In the genomic region with DNA sequence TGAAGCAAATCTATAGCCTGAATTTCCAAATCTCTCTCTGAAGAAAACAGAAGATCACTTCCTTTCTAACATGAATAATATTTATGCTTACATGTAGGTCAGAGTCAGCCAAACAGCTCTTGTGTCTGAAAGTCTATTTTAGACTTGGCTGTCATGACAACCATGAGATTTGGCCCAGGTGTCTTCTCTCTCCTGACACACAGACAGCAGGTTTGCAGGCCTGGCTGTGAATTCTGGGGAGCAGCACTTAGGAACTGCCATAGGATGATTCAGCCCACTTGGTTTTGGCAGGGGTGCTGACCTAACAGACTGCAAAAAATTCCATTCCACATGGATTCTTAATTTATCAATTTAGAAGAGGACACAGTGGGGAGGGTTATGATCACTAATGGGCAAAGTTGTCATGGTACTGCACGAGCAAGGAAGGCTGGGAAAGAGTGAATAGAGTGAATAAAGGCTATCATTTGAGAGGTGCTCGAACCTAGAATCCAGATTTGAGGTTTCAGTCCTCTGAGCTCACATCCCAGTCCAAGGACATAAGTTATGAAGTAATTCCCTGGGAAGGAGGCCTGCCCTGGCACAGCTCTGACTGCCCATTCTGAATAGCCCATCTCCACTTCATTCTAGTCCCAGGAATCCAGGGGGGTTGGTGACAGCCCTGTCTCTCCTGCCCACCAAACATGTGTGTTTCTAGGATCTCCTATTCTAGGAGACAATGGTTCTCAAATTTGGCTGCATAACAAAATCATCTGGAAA, we compare ENCODE assay signal across 10 cellular contexts.
DNase-seq lines count a peak whose midpoint lies in the region; ATAC-seq and TF ChIP-seq lines count a peak whose summit lies in the region.
"Had no signal": no experiment of that assay in that cellular context is flagged by ENCODE, and none has a peak within 500 bp of the region (broad histone marks: within the 10 kb centered on the region; RNA-seq: fewer than 3 reads in every experiment).

No MANE protein-coding gene starts in this region.

- peaks cover 25% of the 10 kb centered on the region for H3K4me1 Mint-ChIP-seq in activated CD4-positive, alpha-beta memory T cell treated with anti-CD3 and anti-CD28 coated beads for 36 hours (ENCODE audit: low read depth)
- H3K4me1 Mint-ChIP-seq in natural killer cell = peaks cover 0 to 6% of the 10 kb centered on the region in 2 donors
- H3K4me1 Mint-ChIP-seq: nephron progenitor cell had no signal

- TF ChIP-seq CTCF in natural killer cell (IDR thresholded peaks at IDR 0.05) = no peak

- H3K27me3 Mint-ChIP-seq in activated CD4-positive, alpha-beta memory T cell treated with anti-CD3 and anti-CD28 coated beads for 36 hours = no peaks in the 10 kb centered on the region
- peaks cover 0 to 3% of the 10 kb centered on the region in 2 donors for H3K27me3 Mint-ChIP-seq in natural killer cell (ENCODE audit: low read depth in 2 of 2)

- no peak overlapping the region for H3K4me3 Mint-ChIP-seq in activated CD4-positive, alpha-beta memory T cell treated with anti-CD3 and anti-CD28 coated beads for 36 hours
- no peak overlapping the region for H3K4me3 Mint-ChIP-seq in natural killer cell
- H3K4me3 Mint-ChIP-seq: nephron progenitor cell had no signal

- POLR2A ChIA-PET in activated CD4-positive, alpha-beta memory T cell treated with anti-CD3 and anti-CD28 coated beads for 36 hours (lab: Charles Lee) = no interaction called here

- in situ Hi-C loops in G401 (cut with HindIII; ENCODE audit: low sequenced_read_pairs) = no loop called here

- H3K9me3 Mint-ChIP-seq in activated CD4-positive, alpha-beta memory T cell treated with anti-CD3 and anti-CD28 coated beads for 36 hours = no peaks in the 10 kb centered on the region
- no peaks in the 10 kb centered on the region for H3K9me3 Mint-ChIP-seq in natural killer cell
- H3K9me3 Mint-ChIP-seq: nephron progenitor cell had no signal

- CTCF ChIA-PET in activated CD4-positive, alpha-beta memory T cell treated with anti-CD3 and anti-CD28 coated beads for 36 hours (lab: Charles Lee) = no interaction called here

- peak; percentile 73 for ATAC-seq in HG03060 (IDR thresholded peaks at IDR 0.05; ENCODE audit: low read depth, unreplicated experiment)
- ATAC-seq in left ventricle myocardium superior = peak; percentile 91
- no peak for ATAC-seq in HG03571 (IDR thresholded peaks at IDR 0.05; ENCODE audit: unreplicated experiment)
- ATAC-seq in natural killer cell = no peak

- no peaks in the 10 kb centered on the region for H3K36me3 Mint-ChIP-seq in activated CD4-positive, alpha-beta memory T cell treated with anti-CD3 and anti-CD28 coated beads for 36 hours
- H3K36me3 Mint-ChIP-seq in natural killer cell = no peaks in the 10 kb centered on the region

- DNase-seq in G401 (ENCODE audit: low spot score) = peak; percentile 87
- peak; percentile 40 to 53 for DNase-seq in SHP77 (lab: John Stamatoyannopoulos, UW)
- DNase-seq in left ventricle myocardium superior = no peak
- DNase-seq in activated CD4-positive, alpha-beta memory T cell treated with anti-CD3 and anti-CD28 coated beads for 36 hours = no peak
- no peak for DNase-seq in T-helper 1 cell
- DNase-seq in natural killer cell = no peak
- DNase-seq: effector CD4-positive, alpha-beta T cell; nephron progenitor cell had no signal

- intact Hi-C loops in left ventricle myocardium superior (cut with micrococcal nuclease) = no loop called here
- intact Hi-C loops in activated CD4-positive, alpha-beta memory T cell treated with anti-CD3 and anti-CD28 coated beads for 36 hours (cut with micrococcal nuclease) = no loop called here
- intact Hi-C loops in natural killer cell (cut with micrococcal nuclease) = no loop called here

- H3K27ac Mint-ChIP-seq in activated CD4-positive, alpha-beta memory T cell treated with anti-CD3 and anti-CD28 coated beads for 36 hours = no peak overlapping the region
- H3K27ac Mint-ChIP-seq in natural killer cell = no peak overlapping the region
- H3K27ac Mint-ChIP-seq: nephron progenitor cell had no signal

Comparison
In these comparisons a context has a peak if more than half of its experiments do, and no peak if none do; other contexts are left out.
1. DNase-seq: peak in G401 (single experiment) and SHP77 (2 of 2); none in left ventricle myocardium superior (single experiment), activated CD4-positive, alpha-beta memory T cell treated with anti-CD3 and anti-CD28 coated beads for 36 hours (single experiment), T-helper 1 cell (0 of 5) and natural killer cell (single experiment).
2. ATAC-seq: peak in HG03060 (single experiment) and left ventricle myocardium superior (single experiment); none in HG03571 (single experiment) and natural killer cell (0 of 3).